In genomic region chr11:1863352-1864215, GRCh38 we compare ENCODE assay signal across 8 cellular contexts. TPM values are rescaled to one million over a fixed set of nuclear protein-coding genes. Genes with fewer than 3 reads are reported as not detected.
A peak's percentile ranks its signal among the peaks of the same experiment; 100 is the strongest.
DNase-seq lines count a peak whose midpoint lies in the region; ATAC-seq, FAIRE-seq and TF ChIP-seq lines count a peak whose summit lies in the region.

No MANE protein-coding gene starts in this region.

- H3K27ac ChIP-seq in SK-N-SH (ENCODE audit: low read depth in 2 of 2, low read length in 1 of 2) (peak overlapping the region; percentile 50 to 61; a peak in 3 of 4 replicates), neuronal stem cell (replicated peaks; ENCODE audit: low read length) (no peak overlapping the region)

- H3K4me1 ChIP-seq in SK-N-SH (ENCODE audit: control insufficient read depth in 1 of 2, insufficient read depth in 2 of 2, low read depth in 1 of 2, low read length in 1 of 2), result peaks cover 18 to 42% of the 10 kb centered on the region in 2 experiments; a peak in 3 of 4 replicates
- peaks cover 24 to 26% of the 10 kb centered on the region in 2 donors for H3K4me1 ChIP-seq in neuronal stem cell (ENCODE audit: control insufficient read depth in 2 of 2, insufficient read depth in 1 of 2, low read depth in 1 of 2, low read length in 2 of 2)

- H3K9ac ChIP-seq in SK-N-SH, result 0 out of 2 replicates have a peak overlapping the region, but pooled peaks have one; percentile 11
- H3K9ac ChIP-seq in neuronal stem cell (ENCODE audit: low read depth, low read length, poor library complexity), result peak overlapping the region; percentile 47

- WGBS in SK-N-SH (ENCODE audit: low lambda C conversion rate), result 60% methylated on average over 15 of the region's 27 CpGs
- no CpG with 5 or more reads among the region's 27 CpGs for WGBS in neuronal stem cell (ENCODE audit: extremely low coverage in 2 of 2, insufficient read length in 2 of 2, insufficient replicate concordance in 1 of 2), 2 donors

- no peaks in the 10 kb centered on the region for H3K79me1 ChIP-seq in neuronal stem cell (ENCODE audit: low read depth, low read length)

- ATAC-seq in HG02571 (IDR thresholded peaks at IDR 0.05; ENCODE audit: unreplicated experiment) (no peak), GM21381 (IDR thresholded peaks at IDR 0.05; ENCODE audit: unreplicated experiment) (no peak)

- H3K27me3 ChIP-seq in SK-N-SH (ENCODE audit: insufficient read depth), result no peaks in the 10 kb centered on the region
- no peaks in the 10 kb centered on the region for H3K27me3 ChIP-seq in neuronal stem cell (ENCODE audit: control insufficient read depth in 3 of 3, insufficient read depth in 3 of 3, low read depth in 1 of 3, low read length in 3 of 3)

- no peaks in the 10 kb centered on the region for H3K9me3 ChIP-seq in SK-N-SH
- H3K9me3 ChIP-seq in neuronal stem cell (replicated peaks in 1 of 2; ENCODE audit: control insufficient read depth in 2 of 2, insufficient read depth in 1 of 2, low read depth in 1 of 2, low read length in 2 of 2), result no peaks in the 10 kb centered on the region

- H2AK5ac ChIP-seq in neuronal stem cell (ENCODE audit: low read depth, low read length), result peak overlapping the region; percentile 79

- no peak overlapping the region for H4K8ac ChIP-seq in neuronal stem cell (ENCODE audit: low read depth, low read length)

- H3K18ac ChIP-seq in neuronal stem cell (ENCODE audit: low read length), result peak overlapping the region; percentile 92

- H3K4me2 ChIP-seq in SK-N-SH (peak overlapping the region; percentile 69), neuronal stem cell (ENCODE audit: insufficient read depth, low read length, poor library complexity, severe bottlenecking) (no peak overlapping the region)

- peak overlapping the region; percentile 69 for H2BK12ac ChIP-seq in neuronal stem cell (ENCODE audit: low read length)

- peak overlapping the region; percentile 13 for H3K23ac ChIP-seq in neuronal stem cell (ENCODE audit: low read depth, low read length, poor library complexity)

- no peak for FAIRE-seq in H54 (lab: Jason Lieb, UNC)

- H2BK120ac ChIP-seq in neuronal stem cell (ENCODE audit: low read depth, low read length), result peak overlapping the region; percentile 72

- peak overlapping the region; percentile 20 for H3K4ac ChIP-seq in neuronal stem cell (ENCODE audit: low read length)

- no peak overlapping the region for H3K4me3 ChIP-seq in SK-N-SH (ENCODE audit: low read depth in 2 of 2, low read length in 1 of 2)
- H3K4me3 ChIP-seq in foreskin fibroblast (ENCODE audit: low read depth in 1 of 2, low read length in 2 of 2), result no peak overlapping the region
- H3K4me3 ChIP-seq in neuronal stem cell (ENCODE audit: low read length in 2 of 2), result no peak overlapping the region

- CTCF ChIA-PET in SK-N-SH (lab: Yijun Ruan, JAX), result interaction anchor here (0.6 to 2.2 kb wide), 4 partner anchors 19 to 286 kb away, joined by 3 to 9 read pairs (median 3); no protein-coding TSS in a partner anchor

- TF ChIP-seq POLR2A in H54 (IDR thresholded peaks at IDR 0.05; ENCODE audit: low read depth, low read length), result peak; percentile 30; the same call in 1 of the 2 replicates

- H4K91ac ChIP-seq in neuronal stem cell (ENCODE audit: low read depth, low read length, poor library complexity), result peak overlapping the region; percentile 1

- no peaks in the 10 kb centered on the region for H3K9me2 ChIP-seq in SK-N-SH

- peak; percentile 97 for DNase-seq in H54 (ENCODE audit: insufficient read length, low spot score)
- peak; percentile 86 for DNase-seq in SK-N-SH
- DNase-seq in foreskin fibroblast, result peak; percentile 90 to 96
- DNase-seq in neuronal stem cell (ENCODE audit: low spot score), result peak; percentile 58
- no peak for DNase-seq in SK-N-DZ (ENCODE audit: low spot score)
- DNase-seq in activated CD4-positive, alpha-beta T cell treated with anti-CD3 and anti-CD28 coated beads, Interleukin-2, amount 50 U/mL, for 1 hour, result no peak

- H2BK15ac ChIP-seq in neuronal stem cell (ENCODE audit: low read length), result peak overlapping the region; percentile 99

- POLR2A ChIA-PET in SK-N-SH (lab: Yijun Ruan, JAX), result no interaction called here

- H3K14ac ChIP-seq in neuronal stem cell (ENCODE audit: low read length), result peak overlapping the region; percentile 5

- no peaks in the 10 kb centered on the region for H3K36me3 ChIP-seq in SK-N-SH (replicated peaks in 1 of 2; ENCODE audit: control insufficient read depth in 1 of 2, insufficient read depth in 2 of 2, low read length in 1 of 2)
- H3K36me3 ChIP-seq in neuronal stem cell (replicated peaks in 1 of 2; ENCODE audit: control insufficient read depth in 2 of 2, insufficient read depth in 2 of 2, low read length in 2 of 2), result no peaks in the 10 kb centered on the region

- TF ChIP-seq EP300 in SK-N-SH (IDR thresholded peaks at IDR 0.05; ENCODE audit: borderline replicate concordance in 1 of 2, low read depth in 1 of 2, low read length in 1 of 2), result peak in 1 of 2 experiments; percentile 51; a peak in 1 of 4 replicates

- no peak overlapping the region for H2AFZ ChIP-seq in SK-N-SH (ENCODE audit: low read depth)
- peak overlapping the region; percentile 69 for H2AFZ ChIP-seq in neuronal stem cell (ENCODE audit: low read length)

- peak overlapping the region; percentile 62 for H2BK5ac ChIP-seq in neuronal stem cell (ENCODE audit: low read length)

- no peaks in the 10 kb centered on the region for H4K20me1 ChIP-seq in SK-N-SH (ENCODE audit: insufficient read depth)

- no peaks in the 10 kb centered on the region for H3K79me2 ChIP-seq in SK-N-SH (ENCODE audit: insufficient read depth)

- no peaks in the 10 kb centered on the region for H3F3A ChIP-seq in SK-N-SH (replicated peaks; ENCODE audit: insufficient read depth)

- TF ChIP-seq RAD21 in SK-N-SH (IDR thresholded peaks at IDR 0.05; ENCODE audit: low read length), result no peak

- TF ChIP-seq CTCF in SK-N-SH (IDR thresholded peaks at IDR 0.05), result no peak
- no peak for TF ChIP-seq CTCF in foreskin fibroblast (IDR thresholded peaks at IDR 0.05; ENCODE audit: low read depth, low read length)

TF ChIP-seq in SK-N-SH, 30 proteins besides CTCF, POLR2A, EP300 and RAD21 (continues in another document):
- TF ChIP-seq FOXM1 (IDR thresholded peaks at IDR 0.05; ENCODE audit: low read depth) (no peak), USF2 (IDR thresholded peaks at IDR 0.05; ENCODE audit: borderline replicate concordance, low read depth, low read length) (no peak), MXI1 (IDR thresholded peaks at IDR 0.05; ENCODE audit: low read depth, low read length) (no peak)
- TF ChIP-seq, protein P1, sequence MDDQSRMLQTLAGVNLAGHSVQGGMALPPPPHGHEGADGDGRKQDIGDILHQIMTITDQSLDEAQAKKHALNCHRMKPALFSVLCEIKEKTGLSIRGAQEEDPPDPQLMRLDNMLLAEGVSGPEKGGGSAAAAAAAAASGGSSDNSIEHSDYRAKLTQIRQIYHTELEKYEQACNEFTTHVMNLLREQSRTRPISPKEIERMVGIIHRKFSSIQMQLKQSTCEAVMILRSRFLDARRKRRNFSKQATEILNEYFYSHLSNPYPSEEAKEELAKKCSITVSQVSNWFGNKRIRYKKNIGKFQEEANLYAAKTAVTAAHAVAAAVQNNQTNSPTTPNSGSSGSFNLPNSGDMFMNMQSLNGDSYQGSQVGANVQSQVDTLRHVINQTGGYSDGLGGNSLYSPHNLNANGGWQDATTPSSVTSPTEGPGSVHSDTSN (IDR thresholded peaks at IDR 0.05), result no peak

RNA-seq across cellular contexts. Expression of gene LSP1, which starts 10.7 kb away (rescaled TPM):
- 0.34 and 0.38 TPM in 2 replicates for polyA plus RNA-seq in SK-N-SH (2012; rRNA removed)
- 0.22 and 0.46 TPM in 2 replicates for polyA plus RNA-seq in SK-N-SH (2012; cell fraction: cytosol; rRNA removed)
- 0.19 and 0.54 TPM in 2 replicates for polyA plus RNA-seq in SK-N-SH (2012; cell fraction: nucleus; rRNA removed)
- 0.13 TPM for polyA plus RNA-seq in neuronal stem cell (2013, experiment 1 of 2)
- polyA plus RNA-seq in neuronal stem cell (2013, experiment 2 of 2), result 0.73 TPM
- 1.0 and 1.8 TPM in 2 replicates for polyA plus RNA-seq in SK-N-DZ (2014; cell fraction: cytosol; rRNA removed)
- polyA plus RNA-seq in SK-N-DZ (2014; cell fraction: nucleus; rRNA removed), result 0.20 and 0.70 TPM in 2 replicates

RNA-seq across cellular contexts. Expression of gene TNNI2, which starts 24.8 kb away (rescaled TPM):
- polyA plus RNA-seq in SK-N-SH (2012; rRNA removed), result not detected in 2 replicates
- 0.04 and 0.06 TPM in 2 replicates for polyA plus RNA-seq in SK-N-SH (2012; cell fraction: cytosol; rRNA removed)
- polyA plus RNA-seq in SK-N-SH (2012; cell fraction: nucleus; rRNA removed), result 0.14 and 0.26 TPM in 2 replicates
- polyA plus RNA-seq in neuronal stem cell (2013, experiment 1 of 2), result 0.13 TPM
- not detected for polyA plus RNA-seq in neuronal stem cell (2013, experiment 2 of 2)
- 0.77 TPM in 1 of 2 replicates, not detected in the other for polyA plus RNA-seq in SK-N-DZ (2014; cell fraction: cytosol; rRNA removed)
- polyA plus RNA-seq in SK-N-DZ (2014; cell fraction: nucleus; rRNA removed), result not detected in 2 replicates

RNA-seq across cellular contexts. Expression of gene PRR33, which starts 28.1 kb away (rescaled TPM):
- not detected in 2 replicates for polyA plus RNA-seq in SK-N-SH (2012; rRNA removed)
- polyA plus RNA-seq in SK-N-SH (2012; cell fraction: cytosol; rRNA removed), result not detected in 2 replicates
- polyA plus RNA-seq in SK-N-SH (2012; cell fraction: nucleus; rRNA removed), result not detected in 2 replicates
- not detected for polyA plus RNA-seq in neuronal stem cell (2013, experiment 1 of 2)
- not detected for polyA plus RNA-seq in neuronal stem cell (2013, experiment 2 of 2)
- polyA plus RNA-seq in SK-N-DZ (2014; cell fraction: cytosol; rRNA removed), result not detected in 2 replicates
- polyA plus RNA-seq in SK-N-DZ (2014; cell fraction: nucleus; rRNA removed), result not detected in 2 replicates

RNA-seq across cellular contexts. Expression of gene SYT8, which starts 28.8 kb away (rescaled TPM):
- polyA plus RNA-seq in SK-N-SH (2012; rRNA removed), result not detected in 2 replicates
- not detected in 2 replicates for polyA plus RNA-seq in SK-N-SH (2012; cell fraction: cytosol; rRNA removed)
- polyA plus RNA-seq in SK-N-SH (2012; cell fraction: nucleus; rRNA removed), result 0.13 and 0.15 TPM in 2 replicates
- not detected for polyA plus RNA-seq in neuronal stem cell (2013, experiment 1 of 2)
- not detected for polyA plus RNA-seq in neuronal stem cell (2013, experiment 2 of 2)
- polyA plus RNA-seq in SK-N-DZ (2014; cell fraction: cytosol; rRNA removed), result not detected in 2 replicates
- not detected in 2 replicates for polyA plus RNA-seq in SK-N-DZ (2014; cell fraction: nucleus; rRNA removed)

RNA-seq across cellular contexts. Expression of gene TNNT3, which starts 55.9 kb away (rescaled TPM):
- polyA plus RNA-seq in SK-N-SH (2012; rRNA removed), result not detected in 2 replicates
- polyA plus RNA-seq in SK-N-SH (2012; cell fraction: cytosol; rRNA removed), result not detected in 2 replicates
- 0.08 TPM in 1 of 2 replicates, not detected in the other for polyA plus RNA-seq in SK-N-SH (2012; cell fraction: nucleus; rRNA removed)
- 0.49 TPM for polyA plus RNA-seq in neuronal stem cell (2013, experiment 1 of 2)
- 0.32 TPM for polyA plus RNA-seq in neuronal stem cell (2013, experiment 2 of 2)
- not detected in 2 replicates for polyA plus RNA-seq in SK-N-DZ (2014; cell fraction: cytosol; rRNA removed)
- polyA plus RNA-seq in SK-N-DZ (2014; cell fraction: nucleus; rRNA removed), result 0.14 TPM in 1 of 2 replicates, not detected in the other

Comparison
In these comparisons a context has a peak if more than half of its experiments do, and no peak if none do; other contexts are left out.
1. DNase-seq: peak in H54 (single experiment), SK-N-SH (single experiment), foreskin fibroblast (2 of 2) and neuronal stem cell (single experiment); none in SK-N-DZ (single experiment) and activated CD4-positive, alpha-beta T cell treated with anti-CD3 and anti-CD28 coated beads, Interleukin-2, amount 50 U/mL, for 1 hour (single experiment).